Comparison of ENCODE assay signal across 8 cellular contexts in genomic region chr22:50186181-50186731, GRCh38. TPM values are rescaled to one million over a fixed set of nuclear protein-coding genes. Genes with fewer than 3 reads are reported as not detected.
A peak's percentile ranks its signal among the peaks of the same experiment; 100 is the strongest.
DNase-seq lines count a peak whose midpoint lies in the region; ATAC-seq and TF ChIP-seq lines count a peak whose summit lies in the region.

No MANE protein-coding gene starts in this region.

- no peaks in the 10 kb centered on the region for H3K9me3 Mint-ChIP-seq in IgD-negative memory B cell
- no peaks in the 10 kb centered on the region for H3K9me3 Mint-ChIP-seq in central memory CD8-positive, alpha-beta T cell

- H3K4me3 Mint-ChIP-seq in IgD-negative memory B cell: peak overlapping the region; percentile 93 to 99 (median 96)
- H3K4me3 Mint-ChIP-seq in central memory CD8-positive, alpha-beta T cell: peak overlapping the region; percentile 93

- H3K27ac ChIP-seq in 22Rv1: peak overlapping the region; percentile 80

- H3K4me1 ChIP-seq in mononuclear cell (ENCODE audit: insufficient read depth, low read length): peaks cover 70% of the 10 kb centered on the region

- no peak for DNase-seq in central memory CD8-positive, alpha-beta T cell (ENCODE audit: low spot score in 2 of 2)
- DNase-seq in NCI-H187 (lab: John Stamatoyannopoulos, UW) (no peak), mucosa of gallbladder (ENCODE audit: low spot score) (no peak)

- peak overlapping the region; percentile 48 for H3K4me3 ChIP-seq in mononuclear cell (ENCODE audit: low read length)

- peak overlapping the region; percentile 93 to 99 (median 98) for H3K27ac Mint-ChIP-seq in IgD-negative memory B cell
- H3K27ac Mint-ChIP-seq in central memory CD8-positive, alpha-beta T cell (ENCODE audit: low read depth): peak overlapping the region; percentile 96

- ATAC-seq in central memory CD8-positive, alpha-beta T cell (replicated peaks; ENCODE audit: extremely low read depth, poor library complexity, severe bottlenecking): no peak
- ATAC-seq in GM21737 (IDR thresholded peaks at IDR 0.05; ENCODE audit: unreplicated experiment) (no peak), GM19397 (IDR thresholded peaks at IDR 0.05; ENCODE audit: unreplicated experiment) (no peak)

- H3K27me3 Mint-ChIP-seq in IgD-negative memory B cell: no peaks in the 10 kb centered on the region
- H3K27me3 Mint-ChIP-seq in central memory CD8-positive, alpha-beta T cell: no peaks in the 10 kb centered on the region

- H3K9me3 ChIP-seq in mononuclear cell (ENCODE audit: low read depth, low read length): no peaks in the 10 kb centered on the region

- H3K4me1 Mint-ChIP-seq in IgD-negative memory B cell: peaks cover 23 to 29% (median 26%) of the 10 kb centered on the region in 3 donors
- H3K4me1 Mint-ChIP-seq in central memory CD8-positive, alpha-beta T cell: peaks cover 33% of the 10 kb centered on the region

- H3K27me3 ChIP-seq in mononuclear cell (ENCODE audit: insufficient read depth, low read length): no peaks in the 10 kb centered on the region

- TF ChIP-seq CTCF in 22Rv1 (IDR thresholded peaks at IDR 0.05): no peak

- no peaks in the 10 kb centered on the region for H3K36me3 Mint-ChIP-seq in IgD-negative memory B cell
- peaks cover 23% of the 10 kb centered on the region for H3K36me3 Mint-ChIP-seq in central memory CD8-positive, alpha-beta T cell (ENCODE audit: insufficient read depth)

RNA-seq across cellular contexts. Expression of gene TRABD, which starts 0.5 kb away (rescaled TPM):
- 28.0 TPM for polyA plus RNA-seq in IgD-negative memory B cell
- total RNA-seq in mononuclear cell (44.0 TPM), mucosa of gallbladder (55.1 TPM)

RNA-seq across cellular contexts. Expression of gene SELENOO, which starts 14.6 kb away (rescaled TPM):
- 2.3 TPM for polyA plus RNA-seq in IgD-negative memory B cell
- total RNA-seq in mononuclear cell (11.8 TPM), mucosa of gallbladder (37.0 TPM)

RNA-seq across cellular contexts. Expression of gene PANX2, which starts 15.7 kb away (rescaled TPM):
- not detected for polyA plus RNA-seq in IgD-negative memory B cell
- total RNA-seq in mononuclear cell (0.94 TPM), mucosa of gallbladder (0.95 TPM)

RNA-seq across cellular contexts. Expression of gene TUBGCP6, which starts 58.6 kb away (rescaled TPM):
- 17.0 TPM for polyA plus RNA-seq in IgD-negative memory B cell
- 45.1 TPM for total RNA-seq in mononuclear cell
- total RNA-seq in mucosa of gallbladder: 64.4 TPM
